Comparison of ENCODE assay signal across 18 cellular contexts in the genomic region with DNA sequence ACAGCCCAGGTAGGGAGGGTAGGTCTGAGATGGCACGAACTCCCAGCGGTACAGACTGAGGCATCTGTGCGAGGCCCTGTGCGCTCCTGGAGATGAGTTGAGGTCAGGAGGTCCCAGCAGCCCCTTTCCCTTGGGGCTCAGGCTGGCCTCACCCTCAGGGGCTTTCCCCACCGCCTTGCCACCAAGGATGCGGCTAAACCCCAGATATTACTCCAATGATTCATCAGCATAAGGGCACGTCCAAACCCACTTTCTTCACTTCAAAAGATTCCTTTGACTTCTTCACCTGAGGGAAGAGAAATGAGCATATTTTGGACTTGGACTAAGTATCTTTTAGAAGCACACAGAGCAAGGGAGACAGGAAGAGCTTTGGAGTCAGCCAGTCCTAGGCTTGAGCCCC. TPM values are rescaled to one million over a fixed set of nuclear protein-coding genes. Genes with fewer than 3 reads are reported as not detected.
DNase-seq lines count a peak whose midpoint lies in the region; ATAC-seq, FAIRE-seq and TF ChIP-seq lines count a peak whose summit lies in the region.
"Had no signal": no experiment of that assay in that cellular context is flagged by ENCODE, and none has a peak within 500 bp of the region (broad histone marks: within the 10 kb centered on the region; RNA-seq: fewer than 3 reads in every experiment).

No MANE protein-coding gene starts in this region.

- WGBS in mammary epithelial cell (ENCODE audit: low coverage, missing lambda C conversion rate) = 66% methylated on average over 7 of the region's 7 CpGs
- 88% methylated on average over 7 of the region's 7 CpGs for WGBS in suprapubic skin

- TF ChIP-seq POLR2A in breast epithelium (IDR thresholded peaks at IDR 0.05) (no peak), suprapubic skin (IDR thresholded peaks at IDR 0.05) (no peak)

- in situ Hi-C loops in mammary epithelial cell (cut with MboI; ENCODE audit: low sequenced_read_pairs in 2 of 2) = no loop called here

- no peak overlapping the region for H2AFZ ChIP-seq in mammary epithelial cell (ENCODE audit: low read depth, low read length)
- H2AFZ ChIP-seq in keratinocyte (ENCODE audit: control insufficient read depth, low read length) = no peak overlapping the region

- H3K4me2 ChIP-seq in mammary epithelial cell (ENCODE audit: insufficient read depth, low read depth, low read length) = peak overlapping the region; percentile 21
- H3K4me2 ChIP-seq in keratinocyte (ENCODE audit: control insufficient read depth, extremely low read depth, insufficient read depth, low read depth, low read length) = no peak overlapping the region

- H3K4me3 ChIP-seq in mammary epithelial cell (replicated peaks in 1 of 3; ENCODE audit: insufficient read depth in 1 of 3, low read depth in 2 of 3, low read length in 3 of 3) (no peak overlapping the region), breast epithelium (no peak overlapping the region), RWPE2 (ENCODE audit: severe bottlenecking) (no peak overlapping the region), keratinocyte (ENCODE audit: control insufficient read depth in 2 of 3, extremely low read depth in 1 of 3, insufficient read depth in 2 of 3, low read depth in 1 of 3, low read length in 3 of 3) (no peak overlapping the region), suprapubic skin (no peak overlapping the region), lower lobe of right lung (no peak overlapping the region)

- H3K36me3 ChIP-seq in mammary epithelial cell (ENCODE audit: insufficient read depth, low read length) (peaks cover 4% of the 10 kb centered on the region), breast epithelium (no peaks in the 10 kb centered on the region), RWPE2 (ENCODE audit: low read depth) (peaks cover 18% of the 10 kb centered on the region), keratinocyte (ENCODE audit: control insufficient read depth in 2 of 2, extremely low read depth in 1 of 2, insufficient read depth in 2 of 2, low read length in 2 of 2) (peaks cover 11 to 14% of the 10 kb centered on the region in 2 experiments), suprapubic skin (peaks cover 61% of the 10 kb centered on the region), lower lobe of right lung (peaks cover 74% of the 10 kb centered on the region)

- H4K20me1 ChIP-seq in mammary epithelial cell (ENCODE audit: insufficient read depth, low read length) = no peaks in the 10 kb centered on the region
- no peaks in the 10 kb centered on the region for H4K20me1 ChIP-seq in keratinocyte (ENCODE audit: control insufficient read depth, extremely low read depth, insufficient read depth, low read length)

- dilution Hi-C loops in mammary epithelial cell (cut with HindIII; ENCODE audit: low sequenced_read_pairs) (loop anchor here (5.0 kb wide), 1 partner anchor 40 kb away; no protein-coding TSS in a partner anchor), keratinocyte (cut with MboI; ENCODE audit: extremely low pct_ligation_motif_present, low sequenced_read_pairs) (no loop called here)

- no TSS peak for BruUV-seq in mammary epithelial cell (replicated peaks; lab: Mats Ljungman, UMichigan)

- H3K9ac ChIP-seq in mammary epithelial cell (ENCODE audit: insufficient read depth, low read length) (no peak overlapping the region), keratinocyte (ENCODE audit: control insufficient read depth, extremely low read depth, insufficient read depth, low read length) (no peak overlapping the region)

- TF ChIP-seq CTCF in mammary epithelial cell (conservative IDR thresholded peaks at IDR 0.05 in 1 of 2, IDR thresholded peaks at IDR 0.05 in 1 of 2; ENCODE audit: extremely low read depth in 1 of 2, insufficient read depth in 1 of 2, low read depth in 1 of 2, low read length in 2 of 2) = no peak
- no peak for TF ChIP-seq CTCF in breast epithelium (IDR thresholded peaks at IDR 0.05)
- TF ChIP-seq CTCF in RWPE2 (IDR thresholded peaks at IDR 0.05; ENCODE audit: poor library complexity, severe bottlenecking) = no peak
- no peak for TF ChIP-seq CTCF in keratinocyte (optimal IDR thresholded peaks at IDR 0.05 in 1 of 3, IDR thresholded peaks at IDR 0.05 in 1 of 3, conservative IDR thresholded peaks at IDR 0.05 in 1 of 3; ENCODE audit: extremely low read depth in 1 of 3, insufficient read depth in 2 of 3, low read length in 3 of 3)
- TF ChIP-seq CTCF in suprapubic skin (IDR thresholded peaks at IDR 0.05) = no peak
- no peak for TF ChIP-seq CTCF in lower lobe of right lung (IDR thresholded peaks at IDR 0.05)

- H3K27me3 ChIP-seq in mammary epithelial cell (ENCODE audit: insufficient read depth, low read length) (no peaks in the 10 kb centered on the region), breast epithelium (no peaks in the 10 kb centered on the region), RWPE2 (ENCODE audit: insufficient read depth, poor library complexity, severe bottlenecking) (no peaks in the 10 kb centered on the region), keratinocyte (ENCODE audit: control insufficient read depth, extremely low read depth, insufficient read depth, low read length) (no peaks in the 10 kb centered on the region), suprapubic skin (no peaks in the 10 kb centered on the region), lower lobe of right lung (ENCODE audit: low read depth) (no peaks in the 10 kb centered on the region)

- ATAC-seq in RWPE2 (ENCODE audit: low read depth) (peak; percentile 17; the same call in 1 of the 3 replicates), HG03159 (IDR thresholded peaks at IDR 0.05; ENCODE audit: unreplicated experiment) (no peak), lower lobe of right lung (no peak)

- intact Hi-C loops in mammary epithelial cell (cut with micrococcal nuclease) (no loop called here), breast epithelium (cut with DNase I; ENCODE audit: low total_unique reads) (no loop called here), lower lobe of right lung (cut with DNase I) (no loop called here)

- H3K9me3 ChIP-seq in mammary epithelial cell (replicated peaks; ENCODE audit: insufficient read depth, low read length) (no peaks in the 10 kb centered on the region), breast epithelium (no peaks in the 10 kb centered on the region), RWPE2 (ENCODE audit: severe bottlenecking) (no peaks in the 10 kb centered on the region), keratinocyte (ENCODE audit: control insufficient read depth, low read depth, low read length) (no peaks in the 10 kb centered on the region), suprapubic skin (no peaks in the 10 kb centered on the region), lower lobe of right lung (no peaks in the 10 kb centered on the region)

- H3K4me1 ChIP-seq in mammary epithelial cell (ENCODE audit: insufficient read depth, low read length) = peaks cover 16% of the 10 kb centered on the region
- no peaks in the 10 kb centered on the region for H3K4me1 ChIP-seq in breast epithelium
- H3K4me1 ChIP-seq in RWPE2 (ENCODE audit: insufficient read depth, poor library complexity, severe bottlenecking) = no peaks in the 10 kb centered on the region
- H3K4me1 ChIP-seq in keratinocyte (ENCODE audit: control insufficient read depth, extremely low read depth, insufficient read depth, low read length) = peaks cover 7% of the 10 kb centered on the region
- H3K4me1 ChIP-seq in suprapubic skin = no peaks in the 10 kb centered on the region
- no peaks in the 10 kb centered on the region for H3K4me1 ChIP-seq in lower lobe of right lung

- H3K79me2 ChIP-seq in mammary epithelial cell (ENCODE audit: insufficient read depth, low read length) (no peaks in the 10 kb centered on the region), keratinocyte (ENCODE audit: control insufficient read depth, insufficient read depth, low read length) (no peaks in the 10 kb centered on the region)

- no peaks in the 10 kb centered on the region for H3K9me1 ChIP-seq in keratinocyte (ENCODE audit: control insufficient read depth, extremely low read depth, insufficient read depth, low read length)

- H3K27ac ChIP-seq in mammary epithelial cell (ENCODE audit: insufficient read depth, low read depth, low read length) (no peak overlapping the region), breast epithelium (no peak overlapping the region), RWPE2 (ENCODE audit: poor library complexity, severe bottlenecking) (no peak overlapping the region), keratinocyte (ENCODE audit: control insufficient read depth, insufficient read depth, low read length) (no peak overlapping the region), suprapubic skin (no peak overlapping the region), lower lobe of right lung (no peak overlapping the region)

- FAIRE-seq in keratinocyte (lab: Jason Lieb, UNC) = peak; percentile 49
- FAIRE-seq: A204.1, GM12892, H1, HTR-8/SVneo had no signal

- TF ChIP-seq EP300 in suprapubic skin (IDR thresholded peaks at IDR 0.05) = no peak

- CTCF ChIA-PET in mammary epithelial cell (lab: Charles Lee; ENCODE audit: low non-redundant PET) = no interaction called here

- DNase-seq in mammary epithelial cell (peak; percentile 59), breast epithelium (ENCODE audit: low spot score in 2 of 2) (no peak), RWPE2 (ENCODE audit: low spot score) (no peak), keratinocyte (ENCODE audit: low read depth, low spot score) (no peak), suprapubic skin (ENCODE audit: low spot score in 2 of 2) (no peak), lower lobe of right lung (no peak)
- DNase-seq: KG1, NCI-H1105, NCI-H2029 treated with DMSO at 0.1 percent for 48 hours, NCI-H526, OCI-M1, SHP77 had no signal

RNA-seq across cellular contexts. Expression of gene UROS, which starts 20.3 kb away (rescaled TPM):
- total RNA-seq in mammary epithelial cell = 10 to 100 TPM; 55.8 to 63.7 TPM
- 42.7 TPM for polyA plus RNA-seq in mammary epithelial cell
- 24.8 TPM for polyA minus RNA-seq in mammary epithelial cell
- total RNA-seq in breast epithelium = 10 to 100 TPM; 31.5 to 45.2 (median 35.1) TPM
- 40.0 to 46.7 TPM (median 40.1 TPM) in 3 replicates for polyA plus RNA-seq in keratinocyte
- polyA plus RNA-seq in keratinocyte (2011; ENCODE audit: low read depth) = 13.0 TPM
- 46.5 and 51.3 TPM in 2 replicates for polyA plus RNA-seq in keratinocyte (2011; cell fraction: cytosol; rRNA removed)
- polyA plus RNA-seq in keratinocyte (2011; cell fraction: nucleus; rRNA removed) = 39.6 and 41.3 TPM in 2 replicates
- 19.9 and 45.8 TPM in 2 replicates for polyA plus RNA-seq in keratinocyte (2012; ENCODE audit: low replicate concordance)
- polyA minus RNA-seq in keratinocyte = 15.5 to 41.2 TPM (median 33.4 TPM) in 3 replicates
- 49.9 TPM for polyA minus RNA-seq in keratinocyte (2011; cell fraction: cytosol; rRNA and poly(A)+ RNA removed)
- 17.9 and 28.9 TPM in 2 replicates for polyA minus RNA-seq in keratinocyte (2011; cell fraction: nucleus; rRNA and poly(A)+ RNA removed)
- 10 to 100 TPM; 22.7 to 48.2 (median 27.3) TPM for total RNA-seq in suprapubic skin
- 27.0 TPM for total RNA-seq in lower lobe of right lung

RNA-seq across cellular contexts. Expression of gene BCCIP, which starts 20.6 kb away (rescaled TPM):
- 10 to 100 TPM; 21.2 to 74.4 TPM for total RNA-seq in mammary epithelial cell
- 44.1 TPM for polyA plus RNA-seq in mammary epithelial cell
- polyA minus RNA-seq in mammary epithelial cell = 21.2 TPM
- 10 to 100 TPM; 41.9 to 60.0 (median 46.5) TPM for total RNA-seq in breast epithelium
- 41.9 to 102 TPM (median 76.1 TPM) in 3 replicates for polyA plus RNA-seq in keratinocyte
- 148 TPM for polyA plus RNA-seq in keratinocyte (2011; ENCODE audit: low read depth)
- 55.7 and 84.2 TPM in 2 replicates for polyA plus RNA-seq in keratinocyte (2011; cell fraction: cytosol; rRNA removed)
- 29.5 and 47.8 TPM in 2 replicates for polyA plus RNA-seq in keratinocyte (2011; cell fraction: nucleus; rRNA removed)
- polyA plus RNA-seq in keratinocyte (2012; ENCODE audit: low replicate concordance) = 55.9 and 89.4 TPM in 2 replicates
- polyA minus RNA-seq in keratinocyte = 1.6 to 27.0 TPM (median 10.7 TPM) in 3 replicates
- 39.3 TPM for polyA minus RNA-seq in keratinocyte (2011; cell fraction: cytosol; rRNA and poly(A)+ RNA removed)
- 10.9 and 15.0 TPM in 2 replicates for polyA minus RNA-seq in keratinocyte (2011; cell fraction: nucleus; rRNA and poly(A)+ RNA removed)
- total RNA-seq in suprapubic skin = 10 to 100 TPM; 32.2 to 36.7 (median 33.5) TPM
- 39.8 TPM for total RNA-seq in lower lobe of right lung

RNA-seq across cellular contexts. Expression of gene MMP21, which starts 27.1 kb away (rescaled TPM):
- total RNA-seq in mammary epithelial cell (not detected), breast epithelium (under 1 TPM in 2 of 3 donors, not detected in 1; 0.33 to 0.59 TPM), suprapubic skin (under 1 TPM in 2 of 4 donors, not detected in 2; 0.23 to 0.48 TPM), lower lobe of right lung (not detected)
- polyA plus RNA-seq in mammary epithelial cell (not detected), keratinocyte (not detected in 3 replicates)
- polyA minus RNA-seq in mammary epithelial cell (not detected), keratinocyte (not detected in 3 replicates)
- polyA plus RNA-seq in keratinocyte (2011; ENCODE audit: low read depth) = not detected
- polyA plus RNA-seq in keratinocyte (2011; cell fraction: cytosol; rRNA removed) = not detected in 2 replicates
- 0.05 and 0.11 TPM in 2 replicates for polyA plus RNA-seq in keratinocyte (2011; cell fraction: nucleus; rRNA removed)
- not detected in 2 replicates for polyA plus RNA-seq in keratinocyte (2012; ENCODE audit: low replicate concordance)
- polyA minus RNA-seq in keratinocyte (2011; cell fraction: cytosol; rRNA and poly(A)+ RNA removed) = not detected
- polyA minus RNA-seq in keratinocyte (2011; cell fraction: nucleus; rRNA and poly(A)+ RNA removed) = not detected in 2 replicates
- total RNA-seq: G401, H1 had no signal
- polyA plus RNA-seq: H1 had no signal
